19 cellular contexts compared by ENCODE assay signal in the genomic region with DNA sequence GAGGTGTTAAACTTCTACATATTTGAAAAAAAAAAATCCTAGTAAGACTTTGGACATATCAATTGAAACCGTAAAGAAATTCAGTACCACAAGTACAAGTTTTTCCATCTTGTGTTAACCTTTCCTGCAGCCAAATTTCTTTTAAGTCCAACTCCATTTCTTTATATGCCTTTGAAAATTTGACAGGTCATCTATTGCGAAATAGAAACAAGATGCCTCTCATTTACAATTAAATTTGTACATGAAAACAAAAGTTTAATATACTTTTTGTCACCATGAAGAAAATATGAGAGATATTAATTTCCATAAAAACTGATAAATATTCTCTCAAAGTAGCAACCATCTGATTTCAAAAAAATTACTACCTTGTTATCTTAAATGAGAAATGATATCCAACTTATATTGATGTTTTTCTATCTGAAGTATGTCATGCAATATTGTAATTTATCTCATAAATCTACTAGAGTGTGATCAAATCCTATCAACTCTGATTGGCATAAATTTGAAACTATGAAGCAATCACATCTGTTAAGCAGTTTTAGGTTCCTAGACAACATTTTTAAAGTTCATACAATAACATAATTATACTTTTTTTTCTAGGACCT.
DNase-seq lines count a peak whose midpoint lies in the region; ATAC-seq, FAIRE-seq and TF ChIP-seq lines count a peak whose summit lies in the region.
"Had no signal": no experiment of that assay in that cellular context is flagged by ENCODE, and none has a peak within 500 bp of the region (broad histone marks: within the 10 kb centered on the region; RNA-seq: fewer than 3 reads in every experiment).

No MANE protein-coding gene starts in this region.

- intact Hi-C loops in HepG2 (cut with micrococcal nuclease; ENCODE audit: unreplicated experiment) (no loop called here), right lobe of liver (cut with DNase I) (no loop called here), left ventricle myocardium superior (cut with micrococcal nuclease) (no loop called here), thyroid gland (cut with DNase I) (no loop called here), PC-9 (cut with micrococcal nuclease; ENCODE audit: unreplicated experiment) (no loop called here)

- no peak overlapping the region for H3K4ac ChIP-seq in H1 (replicated peaks; ENCODE audit: insufficient read length, low read depth, low read length)

- FAIRE-seq in HepG2 (lab: Jason Lieb, UNC): no peak
- no peak for FAIRE-seq in H1 (lab: Jason Lieb, UNC)
- FAIRE-seq: GM12892 had no signal

- H3K27me3 ChIP-seq in HepG2 (ENCODE audit: control insufficient read depth in 1 of 2, insufficient read depth in 2 of 2, low read length in 2 of 2): no peaks in the 10 kb centered on the region
- H3K27me3 ChIP-seq in right lobe of liver: no peaks in the 10 kb centered on the region
- no peaks in the 10 kb centered on the region for H3K27me3 ChIP-seq in H1 (replicated peaks in 1 of 4; ENCODE audit: control insufficient read depth in 3 of 4, extremely low read depth in 1 of 4, insufficient read depth in 3 of 4, low read length in 3 of 4)
- no peaks in the 10 kb centered on the region for H3K27me3 ChIP-seq in thyroid gland
- no peaks in the 10 kb centered on the region for H3K27me3 ChIP-seq in PC-9 (ENCODE audit: insufficient read depth, low read depth)

- H3K36me3 Mint-ChIP-seq in WTC11: no peaks in the 10 kb centered on the region

- H3K23ac ChIP-seq in H1 (ENCODE audit: insufficient read length): no peak overlapping the region

- no peak overlapping the region for H4K91ac ChIP-seq in H1 (replicated peaks; ENCODE audit: insufficient read length, low read length)

- BruUV-seq in HepG2 (replicated peaks; lab: Mats Ljungman, UMichigan): no TSS peak
- BruUV-seq in PC-9 (replicated peaks; lab: Mats Ljungman, UMichigan): no TSS peak

- TF ChIP-seq EP300 in HepG2 (IDR thresholded peaks at IDR 0.05; ENCODE audit: low read depth in 2 of 2, low read length in 2 of 2) (no peak), HepG2 (CRISPR knock-in tag; IDR thresholded peaks at IDR 0.05; ENCODE audit: borderline replicate concordance) (no peak), H1 (IDR thresholded peaks at IDR 0.05; ENCODE audit: borderline replicate concordance in 1 of 2, low read depth in 2 of 2, low read length in 2 of 2) (no peak)

- H3K4me1 ChIP-seq in HepG2 (ENCODE audit: insufficient read depth, low read length) (no peaks in the 10 kb centered on the region), right lobe of liver (no peaks in the 10 kb centered on the region), H1 (replicated peaks in 1 of 4; ENCODE audit: control insufficient read depth in 3 of 4, insufficient read depth in 4 of 4, low read length in 3 of 4) (no peaks in the 10 kb centered on the region), thyroid gland (no peaks in the 10 kb centered on the region), PC-9 (replicated peaks; ENCODE audit: insufficient read depth) (no peaks in the 10 kb centered on the region)

- H3K27ac ChIP-seq in HepG2 (ENCODE audit: extremely low read length, insufficient read depth, low read length) (no peak overlapping the region), right lobe of liver (no peak overlapping the region), H1 (ENCODE audit: low read depth, low read length) (no peak overlapping the region), thyroid gland (no peak overlapping the region), PC-9 (no peak overlapping the region)
- H3K27ac ChIP-seq: 22Rv1 had no signal

- CTCF ChIA-PET in HepG2 (lab: Yijun Ruan, JAX; ENCODE audit: low intra/inter-chr PET ratio, low total read pairs) (no interaction called here), WTC11 (lab: Charles Lee) (no interaction called here), H1 (lab: Charles Lee; ENCODE audit: partially characterized antibody) (no interaction called here), PC-9 (lab: Charles Lee) (no interaction called here)

- peaks cover 6% of the 10 kb centered on the region; the same call in 1 of the 2 replicates for H3K9me2 ChIP-seq in PC-9 (ENCODE audit: insufficient read depth)

- no peak overlapping the region for H2BK15ac ChIP-seq in H1 (ENCODE audit: low read length)

- H2BK12ac ChIP-seq in H1 (ENCODE audit: low read depth, low read length): no peak overlapping the region

- TF ChIP-seq CTCF in HepG2 (CRISPR knock-in tag; IDR thresholded peaks at IDR 0.05) (no peak), right lobe of liver (IDR thresholded peaks at IDR 0.05) (no peak), WTC11 (IDR thresholded peaks at IDR 0.05) (no peak), H1 (IDR thresholded peaks at IDR 0.05; ENCODE audit: control extremely low read depth in 1 of 3, insufficient read depth in 1 of 3, low read depth in 1 of 3, low read length in 3 of 3) (no peak), thyroid gland (IDR thresholded peaks at IDR 0.05) (no peak), PC-9 (conservative IDR thresholded peaks at IDR 0.05) (no peak)

- no peak overlapping the region for H3K4me3 ChIP-seq in HepG2 (replicated peaks in 1 of 3; ENCODE audit: insufficient read depth in 1 of 3, low read depth in 2 of 3, low read length in 3 of 3)
- H3K4me3 ChIP-seq in right lobe of liver: no peak overlapping the region
- H3K4me3 ChIP-seq in H1 (ENCODE audit: extremely low read depth in 1 of 4, insufficient read depth in 2 of 4, low read depth in 3 of 4, low read length in 4 of 4): no peak overlapping the region
- H3K4me3 ChIP-seq in thyroid gland (replicated peaks in 1 of 3): no peak overlapping the region
- no peak overlapping the region for H3K4me3 ChIP-seq in PC-9
- H3K4me3 ChIP-seq: GM23338 had no signal

- no peak overlapping the region for H3K14ac ChIP-seq in H1 (ENCODE audit: insufficient read length)

- H3K23me2 ChIP-seq in H1 (ENCODE audit: low read depth, low read length): no peaks in the 10 kb centered on the region

- no peak overlapping the region for H3K4me2 ChIP-seq in HepG2 (ENCODE audit: low read depth, low read length)
- H3K4me2 ChIP-seq in H1 (ENCODE audit: insufficient read depth in 1 of 2, low read depth in 2 of 2, low read length in 2 of 2): no peak overlapping the region
- H3K4me2 ChIP-seq in PC-9: no peak overlapping the region
- H3K4me2 ChIP-seq: GM23338 had no signal

- H2AK5ac ChIP-seq in H1 (ENCODE audit: low read depth, low read length): no peak overlapping the region

- no peak overlapping the region for H3K56ac ChIP-seq in H1 (replicated peaks; ENCODE audit: insufficient read length, low read depth, low read length)

- H3K9me3 ChIP-seq in HepG2 (ENCODE audit: low read length) (no peaks in the 10 kb centered on the region), right lobe of liver (no peaks in the 10 kb centered on the region), H1 (ENCODE audit: insufficient read depth in 2 of 2, low read depth in 1 of 2, low read length in 1 of 2) (no peaks in the 10 kb centered on the region), thyroid gland (no peaks in the 10 kb centered on the region), PC-9 (ENCODE audit: insufficient read depth, low read depth) (no peaks in the 10 kb centered on the region)

- no peak for TF ChIP-seq POLR2A in HepG2 (IDR thresholded peaks at IDR 0.05; ENCODE audit: insufficient read depth in 1 of 2, low read depth in 2 of 2, low read length in 2 of 2)
- no peak for TF ChIP-seq POLR2A in right lobe of liver (IDR thresholded peaks at IDR 0.05)
- TF ChIP-seq POLR2A in H1 (IDR thresholded peaks at IDR 0.05; ENCODE audit: control extremely low read depth in 1 of 2, low read depth in 2 of 2, low read length in 2 of 2): no peak
- TF ChIP-seq POLR2A in thyroid gland (IDR thresholded peaks at IDR 0.05): no peak

- no peaks in the 10 kb centered on the region for H3F3A ChIP-seq in PC-9 (ENCODE audit: insufficient read depth, low read depth)

- in situ Hi-C loops in HepG2 (cut with HindIII; ENCODE audit: extremely low pct_ligation_motif_present, low pct_unique_long_range_greater_than_20kb): no loop called here

- H4K8ac ChIP-seq in H1 (ENCODE audit: extremely low read depth, insufficient read depth, low read length): no peak overlapping the region

- H3K79me2 ChIP-seq in HepG2 (ENCODE audit: insufficient read depth, low read length) (no peaks in the 10 kb centered on the region), H1 (ENCODE audit: control insufficient read depth in 1 of 2, insufficient read depth in 2 of 2, low read length in 2 of 2) (no peaks in the 10 kb centered on the region), PC-9 (ENCODE audit: low read depth) (0 out of 2 replicates have a peak, but pooled peaks cover 3% of the 10 kb centered on the region)

- no peak overlapping the region for H3K18ac ChIP-seq in H1 (ENCODE audit: extremely low read depth, low read length)

- H2BK5ac ChIP-seq in H1 (ENCODE audit: low read depth, low read length): no peak overlapping the region

- H3K4me1 Mint-ChIP-seq in WTC11: peaks cover 13% of the 10 kb centered on the region

- no peak for DNase-seq in HepG2 (ENCODE audit: low spot score)
- DNase-seq in right lobe of liver: no peak
- no peak for DNase-seq in WTC11 (ENCODE audit: low spot score)
- DNase-seq in H1 (ENCODE audit: low read depth in 1 of 2, low spot score in 2 of 2): no peak
- no peak for DNase-seq in left ventricle myocardium superior
- DNase-seq in thyroid gland: no peak
- no peak for DNase-seq in PC-9
- DNase-seq in putamen (ENCODE audit: low spot score): no peak
- DNase-seq: C1 segment of cervical spinal cord; Calu3; CD4-positive, alpha-beta T cell; DMS79 treated with DMSO at 0.1 percent for 48 hours; EL; GDM1; H9 had no signal

- ATAC-seq in HepG2 (no peak), right lobe of liver (no peak), WTC11 (no peak), left ventricle myocardium superior (no peak)
- ATAC-seq: GM23338 had no signal

- H2BK120ac ChIP-seq in H1 (replicated peaks; ENCODE audit: low read depth, low read length): no peak overlapping the region

- H3K9me3 Mint-ChIP-seq in WTC11: no peaks in the 10 kb centered on the region
- H3K9me3 Mint-ChIP-seq: CD4-positive, alpha-beta T cell; GM23338; H9 had no signal

- TF ChIP-seq RAD21 in HepG2 (CRISPR knock-in tag; IDR thresholded peaks at IDR 0.05) (no peak), H1 (IDR thresholded peaks at IDR 0.05 in 1 of 2, conservative IDR thresholded peaks at IDR 0.05 in 1 of 2; ENCODE audit: low read depth in 2 of 2, low read length in 2 of 2) (no peak)

- POLR2A ChIA-PET in HepG2 (lab: Yijun Ruan, JAX): no interaction called here
- POLR2A ChIA-PET in WTC11 (lab: Charles Lee): no interaction called here
- POLR2A ChIA-PET in H1 (lab: Charles Lee; ENCODE audit: partially characterized antibody): no interaction called here
- POLR2A ChIA-PET in PC-9 (lab: Charles Lee; ENCODE audit: unreplicated experiment): no interaction called here

- H3K27me3 Mint-ChIP-seq in WTC11 (ENCODE audit: low read depth): no peaks in the 10 kb centered on the region
- H3K27me3 Mint-ChIP-seq: B cell; CD4-positive, alpha-beta T cell had no signal

- no peak overlapping the region for H3K4me3 Mint-ChIP-seq in WTC11
- H3K4me3 Mint-ChIP-seq: B cell; CD4-positive, alpha-beta T cell; GM23338; H9 had no signal

- H4K20me1 ChIP-seq in HepG2 (ENCODE audit: insufficient read depth, low read length) (peaks cover 3% of the 10 kb centered on the region; the same call in 1 of the 2 replicates), H1 (replicated peaks in 1 of 2; ENCODE audit: control insufficient read depth in 1 of 2, insufficient read depth in 2 of 2, low read length in 2 of 2) (no peaks in the 10 kb centered on the region), PC-9 (ENCODE audit: insufficient read depth) (no peaks in the 10 kb centered on the region)

- no peaks in the 10 kb centered on the region for H3K36me3 ChIP-seq in HepG2 (replicated peaks in 1 of 2; ENCODE audit: control insufficient read depth in 1 of 2, insufficient read depth in 2 of 2, low read length in 2 of 2)
- no peaks in the 10 kb centered on the region for H3K36me3 ChIP-seq in right lobe of liver
- H3K36me3 ChIP-seq in H1 (ENCODE audit: control insufficient read depth in 2 of 4, insufficient read depth in 4 of 4, low read length in 3 of 4): no peaks in the 10 kb centered on the region
- no peaks in the 10 kb centered on the region for H3K36me3 ChIP-seq in thyroid gland
- H3K36me3 ChIP-seq in PC-9 (ENCODE audit: low read depth): no peaks in the 10 kb centered on the region

- H3K9ac ChIP-seq in HepG2 (ENCODE audit: insufficient read depth, low read depth, low read length): no peak overlapping the region
- no peak overlapping the region for H3K9ac ChIP-seq in H1 (replicated peaks in 1 of 4; ENCODE audit: extremely low read depth in 1 of 4, low read depth in 3 of 4, low read length in 3 of 4)

- no peak overlapping the region for H2BK20ac ChIP-seq in H1 (ENCODE audit: low read length)

- WGBS in HepG2 (ENCODE audit: low lambda C conversion rate): 50% methylated on average over 2 of the region's 2 CpGs
- WGBS in right lobe of liver (ENCODE audit: insufficient coverage, low coverage, low lambda C conversion rate, missing lambda C conversion rate): 83% methylated on average over 2 of the region's 2 CpGs
- WGBS in H1 (ENCODE audit: extremely low coverage in 1 of 2, insufficient coverage in 1 of 2, insufficient read length in 1 of 2, insufficient replicate concordance in 2 of 2, low coverage in 1 of 2, low lambda C conversion rate in 2 of 2, missing lambda C conversion rate in 1 of 2), 2 experiments: 91% methylated on average over 2 of the region's 2 CpGs; no CpG with 5 or more reads in 1 of the 2 experiments
- WGBS in thyroid gland, 2 donors: 49 to 68% methylated on average over 2 of the region's 2 CpGs

- H3K79me1 ChIP-seq in H1 (ENCODE audit: low read depth, low read length): no peaks in the 10 kb centered on the region

- peak overlapping the region; percentile 87; the same call in 1 of the 2 replicates for H3K27ac Mint-ChIP-seq in WTC11
- H3K27ac Mint-ChIP-seq: B cell; CD4-positive, alpha-beta T cell; GM23338 had no signal

- H2AFZ ChIP-seq in HepG2 (ENCODE audit: low read length) (no peak overlapping the region), H1 (ENCODE audit: low read length) (no peak overlapping the region), PC-9 (no peak overlapping the region)
- H2AFZ ChIP-seq: GM23338 had no signal

- H4K5ac ChIP-seq in H1 (ENCODE audit: insufficient read length, low read depth, low read length): no peak overlapping the region
